12 cellular contexts compared by ENCODE assay signal in the genomic region with DNA sequence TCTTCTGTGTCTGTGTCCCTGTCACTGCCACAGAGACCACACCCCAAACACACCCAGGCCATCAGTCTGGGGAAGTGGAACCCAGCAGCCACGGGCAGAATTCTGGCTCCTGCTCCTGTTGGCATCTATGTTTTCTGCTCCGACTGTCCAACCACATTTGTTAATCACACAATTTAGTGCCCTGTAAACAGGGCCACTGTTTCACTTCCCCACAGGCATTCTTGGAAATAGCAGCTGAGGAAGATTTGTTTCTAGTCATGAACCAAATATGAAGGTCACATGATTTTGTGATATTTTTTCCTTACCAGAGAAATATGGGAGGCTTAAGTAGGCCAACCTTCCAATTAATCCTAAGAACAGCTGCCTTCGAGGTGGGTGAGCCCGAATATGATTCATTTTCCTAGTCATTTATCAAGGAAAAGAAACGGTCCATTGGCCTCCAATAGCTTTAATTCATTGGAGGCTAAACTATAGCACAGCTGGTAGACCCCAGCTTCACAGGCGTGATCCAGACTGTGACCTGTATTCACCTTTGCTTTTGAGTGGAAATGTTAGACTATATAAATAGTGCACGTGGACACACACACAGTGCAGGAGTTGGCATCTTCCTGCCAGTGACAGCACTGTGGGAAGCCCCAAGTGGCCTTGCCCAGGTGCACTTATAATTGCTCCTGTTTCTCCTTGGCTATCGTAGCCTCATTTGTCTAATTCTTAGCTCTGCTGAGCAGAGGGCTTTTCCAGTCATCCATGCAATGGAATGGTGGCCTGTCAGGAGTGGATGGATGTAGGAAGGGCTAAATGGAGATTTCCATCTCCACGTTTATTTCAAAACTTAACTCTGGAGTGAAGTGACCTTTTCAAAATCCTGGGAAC.
DNase-seq lines count a peak whose midpoint lies in the region; ATAC-seq, FAIRE-seq and TF ChIP-seq lines count a peak whose summit lies in the region.
"Had no signal": no experiment of that assay in that cellular context is flagged by ENCODE, and none has a peak within 500 bp of the region (broad histone marks: within the 10 kb centered on the region; RNA-seq: fewer than 3 reads in every experiment).

No MANE protein-coding gene starts in this region.

- 59 to 72% methylated on average over 9 of the region's 9 CpGs for WGBS in pancreas, 2 donors

- H3K27ac ChIP-seq in pancreas = no peak overlapping the region

- FAIRE-seq in pancreas (lab: Jason Lieb, UNC) = no peak

- intact Hi-C loops in pancreas (cut with DNase I) = no loop called here

- H3K27me3 ChIP-seq in pancreas = no peaks in the 10 kb centered on the region

- no peak overlapping the region for H3K4me3 ChIP-seq in pancreas

- DNase-seq in GM04503 (ENCODE audit: low read depth) (peak; percentile 79), NCI-H2029 treated with DMSO at 0.1 percent for 48 hours (lab: John Stamatoyannopoulos, UW) (peak; percentile 4), dedifferentiated amniotic fluid mesenchymal stem cell (ENCODE audit: extremely low spot score) (peak; percentile 60), pancreas (no peak), superior temporal gyrus (ENCODE audit: extremely low spot score) (no peak)
- DNase-seq: activated CD8-positive, alpha-beta memory T cell treated with anti-CD3 and anti-CD28 coated beads for 24 hours; DND-41; effector CD8-positive, alpha-beta T cell; KBM-7 had no signal

- ATAC-seq in pancreas (peak in 3 of 4 donors; percentile 39 to 70 (median 55)), HG03139 (IDR thresholded peaks at IDR 0.05; ENCODE audit: unreplicated experiment) (no peak), GM19397 (IDR thresholded peaks at IDR 0.05; ENCODE audit: unreplicated experiment) (no peak)
- ATAC-seq: T-cell had no signal

- no peaks in the 10 kb centered on the region for H3K36me3 ChIP-seq in pancreas

- no peaks in the 10 kb centered on the region for H3K9me3 ChIP-seq in pancreas

- H3K4me1 ChIP-seq in pancreas = peaks cover 0 to 10% (median 0%) of the 10 kb centered on the region in 3 donors

- TF ChIP-seq CTCF in pancreas (IDR thresholded peaks at IDR 0.05) = no peak

Comparison
In these comparisons a context has a peak if more than half of its experiments do, and no peak if none do; other contexts are left out.
1. DNase-seq: peak in GM04503 (single experiment), NCI-H2029 treated with DMSO at 0.1 percent for 48 hours (single experiment) and dedifferentiated amniotic fluid mesenchymal stem cell (single experiment); none in pancreas (0 of 6) and superior temporal gyrus (single experiment).
2. ATAC-seq: peak in pancreas (3 of 4); none in HG03139 (single experiment) and GM19397 (single experiment).